Comparison of ENCODE assay signal across 11 cellular contexts in the genomic region with DNA sequence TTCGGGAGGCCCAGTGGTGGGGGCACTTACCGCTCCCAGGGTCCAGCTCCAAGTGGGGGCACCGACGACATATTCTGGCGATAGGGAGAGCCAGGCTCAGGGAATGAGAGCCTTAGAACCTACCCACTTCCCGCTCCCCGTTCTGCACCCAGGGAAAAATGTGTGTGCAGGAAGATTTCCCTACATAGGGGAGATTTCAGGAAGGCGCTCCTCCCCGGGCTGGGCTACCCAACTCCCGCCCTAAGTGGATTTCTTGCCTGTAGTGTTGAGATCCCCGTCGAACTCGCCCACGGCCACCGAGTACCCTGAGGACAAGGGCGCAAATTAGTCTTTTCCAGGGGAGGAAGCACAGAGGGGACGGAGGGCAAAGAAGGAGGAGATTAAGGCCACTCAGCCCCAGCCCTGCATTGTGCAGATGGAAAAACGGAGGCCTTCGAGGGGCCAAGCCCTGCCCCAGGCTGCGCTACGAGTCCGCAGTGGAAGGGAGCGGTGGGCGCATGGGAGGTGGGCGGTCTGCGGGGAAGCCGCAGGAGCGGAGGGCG. TPM values are rescaled to one million over a fixed set of nuclear protein-coding genes. Genes with fewer than 3 reads are reported as not detected.
DNase-seq lines count a peak whose midpoint lies in the region; ATAC-seq and TF ChIP-seq lines count a peak whose summit lies in the region.
"Had no signal": no experiment of that assay in that cellular context is flagged by ENCODE, and none has a peak within 500 bp of the region (broad histone marks: within the 10 kb centered on the region; RNA-seq: fewer than 3 reads in every experiment).

No MANE protein-coding gene starts in this region.

- no peak overlapping the region for H3K9ac ChIP-seq in SK-N-SH
- H3K9ac ChIP-seq in smooth muscle cell (ENCODE audit: low read depth): no peak overlapping the region

- H3K36me3 Mint-ChIP-seq in activated B cell treated with CpG ODN at 0.5 μM for 24 hours (ENCODE audit: low read depth): no peaks in the 10 kb centered on the region

- WGBS in SK-N-SH (ENCODE audit: low lambda C conversion rate): 94% methylated on average over 27 of the region's 29 CpGs
- WGBS in smooth muscle cell (ENCODE audit: low lambda C conversion rate): 26% methylated on average over 27 of the region's 29 CpGs

- H3K4me1 Mint-ChIP-seq in activated B cell treated with CpG ODN at 0.5 μM for 24 hours: peaks cover 15% of the 10 kb centered on the region

- no peak for TF ChIP-seq RAD21 in SK-N-SH (IDR thresholded peaks at IDR 0.05; ENCODE audit: low read length)

- no peak for TF ChIP-seq CTCF in SK-N-SH (IDR thresholded peaks at IDR 0.05)
- TF ChIP-seq CTCF in activated B cell treated with CpG ODN at 0.5 μM for 24 hours (IDR thresholded peaks at IDR 0.05): no peak
- no peak for TF ChIP-seq CTCF in smooth muscle cell (IDR thresholded peaks at IDR 0.05; ENCODE audit: borderline replicate concordance, insufficient read depth, poor library complexity, severe bottlenecking)

- H2AFZ ChIP-seq in SK-N-SH (ENCODE audit: low read depth): no peak overlapping the region
- peak overlapping the region; percentile 62 for H2AFZ ChIP-seq in smooth muscle cell (ENCODE audit: low read depth)

- TF ChIP-seq EP300 in SK-N-SH (IDR thresholded peaks at IDR 0.05; ENCODE audit: borderline replicate concordance in 1 of 2, low read depth in 1 of 2, low read length in 1 of 2): no peak

- CTCF ChIA-PET in SK-N-SH (lab: Yijun Ruan, JAX) (interaction anchor here (0.7 to 1.2 kb wide), 2 partner anchors 9 to 34 kb away, joined by 3 to 4 read pairs; no protein-coding TSS in a partner anchor), activated B cell treated with CpG ODN at 0.5 μM for 24 hours (lab: Charles Lee) (interaction anchor here (0.9 to 1.2 kb wide), 2 partner anchors 9 to 139 kb away, joined by 3 read pairs; no protein-coding TSS in a partner anchor)

- POLR2A ChIA-PET in SK-N-SH (lab: Yijun Ruan, JAX): no interaction called here
- POLR2A ChIA-PET in activated B cell treated with CpG ODN at 0.5 μM for 24 hours (lab: Charles Lee): no interaction called here

- no peak overlapping the region for H3K4me2 ChIP-seq in SK-N-SH
- H3K4me2 ChIP-seq in smooth muscle cell: peak overlapping the region; percentile 98

- no peaks in the 10 kb centered on the region for H3K9me3 Mint-ChIP-seq in activated B cell treated with CpG ODN at 0.5 μM for 24 hours

- H3F3A ChIP-seq in SK-N-SH (replicated peaks; ENCODE audit: insufficient read depth): no peaks in the 10 kb centered on the region
- H3F3A ChIP-seq in smooth muscle cell (ENCODE audit: low read depth): no peaks in the 10 kb centered on the region

- H3K4me1 ChIP-seq in SK-N-SH (ENCODE audit: control insufficient read depth in 1 of 2, insufficient read depth in 2 of 2, low read depth in 1 of 2, low read length in 1 of 2) (peaks cover 0 to 13% of the 10 kb centered on the region in 2 experiments; a peak in 1 of 4 replicates), smooth muscle cell (ENCODE audit: low read depth) (no peaks in the 10 kb centered on the region)

- DNase-seq in SK-N-SH (peak; percentile 25), activated B cell treated with CpG ODN at 0.5 μM for 24 hours (no peak), smooth muscle cell (lab: John Stamatoyannopoulos, UW; ENCODE audit: unreplicated experiment) (no peak), NCI-H1694 (lab: John Stamatoyannopoulos, UW) (no peak), CD1c-positive myeloid dendritic cell (ENCODE audit: extremely low spot score) (no peak), superior temporal gyrus (ENCODE audit: extremely low spot score) (no peak)
- DNase-seq: Peyer's patch; stimulated activated CD4-positive, alpha-beta T cell treated with anti-CD3 and anti-CD28 coated beads, Interleukin-15, amount 100 ng/mL, for 24 hours had no signal

- no peaks in the 10 kb centered on the region for H3K9me2 ChIP-seq in SK-N-SH

- no peaks in the 10 kb centered on the region for H3K79me2 ChIP-seq in SK-N-SH (ENCODE audit: insufficient read depth)
- no peaks in the 10 kb centered on the region for H3K79me2 ChIP-seq in smooth muscle cell (ENCODE audit: low read depth)

- H4K20me1 ChIP-seq in SK-N-SH (ENCODE audit: insufficient read depth) (no peaks in the 10 kb centered on the region), smooth muscle cell (ENCODE audit: low read depth) (no peaks in the 10 kb centered on the region)

- H3K27me3 ChIP-seq in SK-N-SH (ENCODE audit: insufficient read depth): no peaks in the 10 kb centered on the region
- H3K27me3 ChIP-seq in smooth muscle cell (ENCODE audit: low read depth): peaks cover 13% of the 10 kb centered on the region
- H3K27me3 ChIP-seq: Peyer's patch had no signal

- ATAC-seq in SK-N-SH treated with all-trans-retinoic acid at 6 μM for 48 hours (no peak), activated B cell treated with CpG ODN at 0.5 μM for 24 hours (ENCODE audit: low read depth) (no peak)

- H3K36me3 ChIP-seq in SK-N-SH (replicated peaks in 1 of 2; ENCODE audit: control insufficient read depth in 1 of 2, insufficient read depth in 2 of 2, low read length in 1 of 2) (no peaks in the 10 kb centered on the region), smooth muscle cell (ENCODE audit: low read depth) (no peaks in the 10 kb centered on the region)
- H3K36me3 ChIP-seq: MG63, Peyer's patch had no signal

- no peak overlapping the region for H3K27ac ChIP-seq in SK-N-SH (ENCODE audit: low read depth in 2 of 2, low read length in 1 of 2)
- H3K27ac ChIP-seq in smooth muscle cell (ENCODE audit: low read depth): no peak overlapping the region
- H3K27ac ChIP-seq: Peyer's patch had no signal

- H3K9me3 ChIP-seq in SK-N-SH (no peaks in the 10 kb centered on the region), iPS-18c (ENCODE audit: control insufficient read depth, insufficient read depth, low read length) (peaks cover 2% of the 10 kb centered on the region), smooth muscle cell (replicated peaks; ENCODE audit: low read depth) (no peaks in the 10 kb centered on the region)
- H3K9me3 ChIP-seq: MG63, Peyer's patch had no signal

- H3K4me3 Mint-ChIP-seq in activated B cell treated with CpG ODN at 0.5 μM for 24 hours: peak overlapping the region; percentile 11

- intact Hi-C loops in activated B cell treated with CpG ODN at 0.5 μM for 24 hours (cut with micrococcal nuclease): no loop called here

- H3K4me3 ChIP-seq in SK-N-SH (ENCODE audit: low read depth in 2 of 2, low read length in 1 of 2) (no peak overlapping the region), iPS-18c (ENCODE audit: insufficient read depth, low read depth, low read length) (peak overlapping the region; percentile 65; the same call in 1 of the 2 replicates), smooth muscle cell (peak overlapping the region; percentile 71)

- no peak overlapping the region for H3K27ac Mint-ChIP-seq in activated B cell treated with CpG ODN at 0.5 μM for 24 hours

- peaks cover 27% of the 10 kb centered on the region for H3K27me3 Mint-ChIP-seq in activated B cell treated with CpG ODN at 0.5 μM for 24 hours

TF ChIP-seq in SK-N-SH, 30 proteins besides CTCF, POLR2A, EP300 and RAD21 (continues in another document):
- TF ChIP-seq FOXM1 (IDR thresholded peaks at IDR 0.05; ENCODE audit: low read depth) (no peak), RCOR1 (IDR thresholded peaks at IDR 0.05; ENCODE audit: low read length) (no peak), FOSL2 (IDR thresholded peaks at IDR 0.05; ENCODE audit: borderline replicate concordance, low read depth) (no peak)
- TF ChIP-seq, protein P1, sequence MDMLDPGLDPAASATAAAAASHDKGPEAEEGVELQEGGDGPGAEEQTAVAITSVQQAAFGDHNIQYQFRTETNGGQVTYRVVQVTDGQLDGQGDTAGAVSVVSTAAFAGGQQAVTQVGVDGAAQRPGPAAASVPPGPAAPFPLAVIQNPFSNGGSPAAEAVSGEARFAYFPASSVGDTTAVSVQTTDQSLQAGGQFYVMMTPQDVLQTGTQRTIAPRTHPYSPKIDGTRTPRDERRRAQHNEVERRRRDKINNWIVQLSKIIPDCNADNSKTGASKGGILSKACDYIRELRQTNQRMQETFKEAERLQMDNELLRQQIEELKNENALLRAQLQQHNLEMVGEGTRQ (IDR thresholded peaks at IDR 0.05; ENCODE audit: borderline replicate concordance, low read depth, low read length): no peak

TF ChIP-seq in SK-N-SH treated with all-trans-retinoic acid at 6 μM for 48 hours, 23 proteins besides CTCF, POLR2A, EP300 and RAD21 (continues in another document):
- no peak for TF ChIP-seq SNAI2 (CRISPR knock-in tag; IDR thresholded peaks at IDR 0.05)
- TF ChIP-seq ZFP30 (CRISPR knock-in tag; IDR thresholded peaks at IDR 0.05): no peak
- TF ChIP-seq ISL1 (CRISPR knock-in tag; IDR thresholded peaks at IDR 0.05): no peak
- TF ChIP-seq TCF4 (CRISPR knock-in tag; IDR thresholded peaks at IDR 0.05; ENCODE audit: borderline replicate concordance): no peak
- no peak for TF ChIP-seq ZFP3 (CRISPR knock-in tag; IDR thresholded peaks at IDR 0.05)
- no peak for TF ChIP-seq ESRRG (CRISPR knock-in tag; IDR thresholded peaks at IDR 0.05)

RNA-seq across cellular contexts. Expression of a gene that starts 5.1 kb away (rescaled TPM):
- 1.3 and 1.9 TPM in 2 replicates for polyA plus RNA-seq in SK-N-SH (2012; rRNA removed)
- polyA plus RNA-seq in SK-N-SH (2012; cell fraction: cytosol; rRNA removed): 0.21 and 0.35 TPM in 2 replicates
- 7.6 and 8.4 TPM in 2 replicates for polyA plus RNA-seq in SK-N-SH (2012; cell fraction: nucleus; rRNA removed)
- not detected in 2 replicates for total RNA-seq in activated B cell treated with CpG ODN at 0.5 μM for 24 hours
- 1.0 and 2.1 TPM in 2 replicates for total RNA-seq in smooth muscle cell
- polyA plus RNA-seq in smooth muscle cell: 3.9 and 4.0 TPM in 2 replicates

RNA-seq across cellular contexts. Expression of a gene that starts 20.7 kb away (rescaled TPM):
- polyA plus RNA-seq in SK-N-SH (2012; rRNA removed) (4.8 and 4.9 TPM in 2 replicates), smooth muscle cell (28.4 and 28.8 TPM in 2 replicates)
- 1.8 and 3.6 TPM in 2 replicates for polyA plus RNA-seq in SK-N-SH (2012; cell fraction: cytosol; rRNA removed)
- polyA plus RNA-seq in SK-N-SH (2012; cell fraction: nucleus; rRNA removed): 4.0 and 4.5 TPM in 2 replicates
- total RNA-seq in activated B cell treated with CpG ODN at 0.5 μM for 24 hours (0.49 and 0.75 TPM in 2 replicates), smooth muscle cell (31.5 TPM in 2 replicates)

RNA-seq across cellular contexts. Expression of a gene that starts 39.2 kb away (rescaled TPM):
- polyA plus RNA-seq in SK-N-SH (2012; rRNA removed) (360 and 442 TPM in 2 replicates), smooth muscle cell (322 and 338 TPM in 2 replicates)
- 126 and 213 TPM in 2 replicates for polyA plus RNA-seq in SK-N-SH (2012; cell fraction: cytosol; rRNA removed)
- 427 and 781 TPM in 2 replicates for polyA plus RNA-seq in SK-N-SH (2012; cell fraction: nucleus; rRNA removed)
- total RNA-seq in activated B cell treated with CpG ODN at 0.5 μM for 24 hours (229 and 250 TPM in 2 replicates), smooth muscle cell (85.9 and 125 TPM in 2 replicates)

RNA-seq across cellular contexts. Expression of a gene that starts 59.7 kb away (rescaled TPM):
- polyA plus RNA-seq in SK-N-SH (2012; rRNA removed) (106 and 131 TPM in 2 replicates), smooth muscle cell (147 and 169 TPM in 2 replicates)
- 58.4 and 82.3 TPM in 2 replicates for polyA plus RNA-seq in SK-N-SH (2012; cell fraction: cytosol; rRNA removed)
- polyA plus RNA-seq in SK-N-SH (2012; cell fraction: nucleus; rRNA removed): 260 and 343 TPM in 2 replicates
- total RNA-seq in activated B cell treated with CpG ODN at 0.5 μM for 24 hours (119 and 129 TPM in 2 replicates), smooth muscle cell (62.6 and 106 TPM in 2 replicates)

Comparison
In these comparisons a context has a peak if more than half of its experiments do, and no peak if none do; other contexts are left out.
1. H3K4me3 ChIP-seq: peak in iPS-18c (single experiment) and smooth muscle cell (single experiment); none in SK-N-SH (0 of 2).
2. RNA of a gene that starts 20.7 kb away (total RNA-seq): 31.5 TPM in smooth muscle cell; 0.49 to 0.75 TPM in activated B cell treated with CpG ODN at 0.5 μM for 24 hours; every median in the first group is over 10 times any median in the second.